In the genomic region with DNA sequence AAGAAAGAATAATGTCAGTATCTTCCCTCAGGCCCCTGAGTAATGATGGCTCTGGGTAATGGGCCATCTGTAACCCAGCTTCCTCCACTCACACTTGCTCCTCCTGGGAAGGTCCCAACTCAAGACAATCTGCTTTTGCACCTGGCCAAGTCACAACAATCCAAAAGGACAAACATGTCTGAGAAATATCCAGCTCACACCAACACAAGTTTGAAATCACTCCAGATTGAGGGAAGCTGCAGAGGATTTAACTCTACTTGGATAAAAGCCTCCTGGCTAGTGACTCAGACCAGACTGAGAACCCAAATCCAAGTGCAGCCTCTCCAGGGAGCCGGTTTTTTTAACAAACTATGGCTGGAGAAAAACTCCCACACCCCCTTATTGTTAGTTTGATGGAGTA, we compare ENCODE assay signal across 12 cellular contexts. TPM values are rescaled to one million over a fixed set of nuclear protein-coding genes. Genes with fewer than 3 reads are reported as not detected.
A peak's percentile ranks its signal among the peaks of the same experiment; 100 is the strongest.
DNase-seq lines count a peak whose midpoint lies in the region; ATAC-seq and TF ChIP-seq lines count a peak whose summit lies in the region.
"Had no signal": no experiment of that assay in that cellular context is flagged by ENCODE, and none has a peak within 500 bp of the region (broad histone marks: within the 10 kb centered on the region; RNA-seq: fewer than 3 reads in every experiment).

No MANE protein-coding gene starts in this region.

- peaks cover 59% of the 10 kb centered on the region for H3K4me1 Mint-ChIP-seq in osteocyte (ENCODE audit: unreplicated experiment)

- H3K4me3 Mint-ChIP-seq in osteocyte (ENCODE audit: unreplicated experiment) = no peak overlapping the region
- H3K4me3 Mint-ChIP-seq: activated naive CD8-positive, alpha-beta T cell; endodermal cell; GM23338; stimulated activated naive CD8-positive, alpha-beta T cell treated with anti-CD3 and anti-CD28 coated beads, Interleukin-15, amount 100 ng/mL, for 72 hours had no signal

- DNase-seq in Daoy (ENCODE audit: low read depth) = peak; percentile 42
- peak; percentile 23 for DNase-seq in T1000 (lab: John Stamatoyannopoulos, UW)
- DNase-seq in fibroblast of peridontal ligament (ENCODE audit: extremely low read depth) = peak; percentile 87
- DNase-seq in osteocyte (ENCODE audit: extremely low spot score, unreplicated experiment) = no peak
- DNase-seq in kidney glomerular epithelial cell (lab: John Stamatoyannopoulos, UW) = no peak
- no peak for DNase-seq in GM13976 (ENCODE audit: low spot score)
- DNase-seq in activated CD8-positive, alpha-beta memory T cell treated with anti-CD3 and anti-CD28 coated beads for 24 hours = no peak
- DNase-seq: endodermal cell; stimulated activated naive CD8-positive, alpha-beta T cell treated with anti-CD3 and anti-CD28 coated beads, Interleukin-15, amount 100 ng/mL, for 72 hours had no signal

- H3K27me3 Mint-ChIP-seq in osteocyte (ENCODE audit: unreplicated experiment) = no peaks in the 10 kb centered on the region
- H3K27me3 Mint-ChIP-seq: stimulated activated naive CD8-positive, alpha-beta T cell treated with anti-CD3 and anti-CD28 coated beads, Interleukin-15, amount 100 ng/mL, for 72 hours had no signal

- in situ Hi-C loops in GM13976 (cut with MboI; ENCODE audit: low sequenced_read_pairs, unreplicated experiment) = no loop called here

- no peak for TF ChIP-seq CTCF in osteocyte (IDR thresholded peaks at IDR 0.05)
- TF ChIP-seq CTCF in GM13976 (IDR thresholded peaks at IDR 0.05; ENCODE audit: borderline replicate concordance, control extremely low read depth, extremely low read depth, insufficient read depth, missing control alignments) = no peak

- no peak for ATAC-seq in GM18517 (IDR thresholded peaks at IDR 0.05; ENCODE audit: unreplicated experiment)
- ATAC-seq: GM23338; stimulated activated naive CD8-positive, alpha-beta T cell treated with anti-CD3 and anti-CD28 coated beads, Interleukin-15, amount 100 ng/mL, for 72 hours had no signal

- peaks cover 16% of the 10 kb centered on the region for H3K36me3 Mint-ChIP-seq in osteocyte (ENCODE audit: unreplicated experiment)

- H3K27ac Mint-ChIP-seq in osteocyte (ENCODE audit: unreplicated experiment) = peak overlapping the region; percentile 78
- H3K27ac Mint-ChIP-seq: activated naive CD8-positive, alpha-beta T cell; endodermal cell; GM23338; stimulated activated naive CD8-positive, alpha-beta T cell treated with anti-CD3 and anti-CD28 coated beads, Interleukin-15, amount 100 ng/mL, for 72 hours had no signal

- H3K9me3 Mint-ChIP-seq in osteocyte (ENCODE audit: unreplicated experiment) = no peaks in the 10 kb centered on the region

RNA-seq across cellular contexts. Expression of gene RTRAF, which starts 34.2 kb away (rescaled TPM):
- total RNA-seq in Daoy (2014; rRNA removed; shearing (Covaris generic)) = 199 and 233 TPM in 2 replicates
- 172 and 185 TPM in 2 replicates for total RNA-seq in osteocyte

RNA-seq across cellular contexts. Expression of gene NID2, which starts 45.3 kb away (rescaled TPM):
- 6.4 and 9.9 TPM in 2 replicates for total RNA-seq in Daoy (2014; rRNA removed; shearing (Covaris generic))
- 58.5 and 62.9 TPM in 2 replicates for total RNA-seq in osteocyte

Comparison
In these comparisons a context has a peak if more than half of its experiments do, and no peak if none do; other contexts are left out.
1. DNase-seq: peak in Daoy (single experiment), T1000 (single experiment) and fibroblast of peridontal ligament (single experiment); none in osteocyte (single experiment), kidney glomerular epithelial cell (single experiment), GM13976 (single experiment) and activated CD8-positive, alpha-beta memory T cell treated with anti-CD3 and anti-CD28 coated beads for 24 hours (single experiment).